In the genomic region with DNA sequence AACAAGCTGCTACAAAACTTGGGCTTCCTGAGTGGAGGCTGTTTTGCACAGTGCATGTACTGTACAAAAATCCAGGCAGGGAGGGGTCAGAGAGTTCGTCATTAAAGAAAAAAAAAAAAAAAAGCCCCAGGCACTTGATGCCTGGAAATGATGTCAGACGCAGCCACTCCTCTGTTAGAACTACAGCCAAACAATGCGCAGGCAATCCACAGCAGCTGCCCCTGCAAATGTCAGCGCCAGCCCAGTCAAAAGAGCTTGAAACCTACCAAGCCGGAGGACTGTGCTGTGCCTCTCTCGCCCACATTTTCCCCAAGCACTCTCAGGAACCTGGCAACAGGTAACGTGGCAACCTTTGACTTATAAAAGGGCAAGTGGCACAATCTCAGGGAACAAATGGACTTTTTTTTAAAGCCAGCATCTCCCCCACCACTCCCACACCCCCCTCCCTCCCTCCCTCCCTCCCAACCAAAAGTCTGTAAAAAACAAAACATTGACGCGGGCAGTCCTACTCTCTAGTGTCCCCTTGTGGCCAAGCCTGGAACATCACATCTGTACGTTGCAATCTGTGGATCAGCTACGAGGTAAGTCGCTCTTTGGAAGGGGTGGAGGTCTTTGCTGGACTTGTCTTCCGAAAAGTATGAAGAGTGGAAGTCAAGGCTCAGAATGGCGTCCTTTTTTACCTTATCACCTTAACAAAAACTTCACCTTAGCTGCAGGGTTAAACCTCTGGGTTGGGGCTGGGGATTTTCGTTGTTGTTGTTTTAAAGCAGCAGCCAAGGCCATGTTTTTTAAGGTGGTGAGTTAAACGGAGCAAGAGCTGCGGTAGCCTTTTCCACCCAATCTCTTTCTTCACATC, we compare ENCODE assay signal across 8 cellular contexts.
DNase-seq lines count a peak whose midpoint lies in the region; TF ChIP-seq lines count a peak whose summit lies in the region.

No MANE protein-coding gene starts in this region.

- H3K36me3 ChIP-seq in SK-N-MC (ENCODE audit: insufficient read depth, low read length) (no peaks in the 10 kb centered on the region), thymus (ENCODE audit: control insufficient read depth, insufficient read depth) (no peaks in the 10 kb centered on the region)

- peaks cover 59% of the 10 kb centered on the region for H3K4me1 Mint-ChIP-seq in HFFc6 (ENCODE audit: low read depth)
- peaks cover 62% of the 10 kb centered on the region for H3K4me1 Mint-ChIP-seq in activated naive CD4-positive, alpha-beta T cell treated with anti-CD3 and anti-CD28 coated beads, Interleukin-2, amount 50 U/mL, for 24 hours
- peaks cover 51% of the 10 kb centered on the region for H3K4me1 Mint-ChIP-seq in osteocyte (ENCODE audit: unreplicated experiment)

- peak; percentile 93 for DNase-seq in HFFc6
- peak; percentile 96 for DNase-seq in NAMALWA (ENCODE audit: low spot score)
- DNase-seq in SK-N-MC (ENCODE audit: low read depth, low spot score), result peak; percentile 91
- peak; percentile 94 for DNase-seq in glomerular visceral epithelial cell (ENCODE audit: extremely low spot score)
- peak; percentile 95 for DNase-seq in osteocyte (ENCODE audit: extremely low spot score, unreplicated experiment)

- H3K9me3 ChIP-seq in SK-N-MC (ENCODE audit: low read depth, low read length) (no peaks in the 10 kb centered on the region), thymus (ENCODE audit: control insufficient read depth) (no peaks in the 10 kb centered on the region)

- H3K4me1 ChIP-seq in thymus (ENCODE audit: control insufficient read depth, insufficient read depth, low read length), result peaks cover 35% of the 10 kb centered on the region

- H3K9me3 Mint-ChIP-seq in HFFc6 (no peaks in the 10 kb centered on the region), osteocyte (ENCODE audit: unreplicated experiment) (no peaks in the 10 kb centered on the region)
- no peaks in the 10 kb centered on the region for H3K9me3 Mint-ChIP-seq in activated naive CD4-positive, alpha-beta T cell treated with anti-CD3 and anti-CD28 coated beads, Interleukin-2, amount 50 U/mL, for 24 hours

- WGBS in thymus, result under 1% methylated on average over 17 of the region's 17 CpGs

- no peaks in the 10 kb centered on the region for H3K27me3 ChIP-seq in thymus (ENCODE audit: control insufficient read depth, insufficient read depth)

- no peaks in the 10 kb centered on the region for H3K36me3 Mint-ChIP-seq in HFFc6 (ENCODE audit: low read depth)
- H3K36me3 Mint-ChIP-seq in activated naive CD4-positive, alpha-beta T cell treated with anti-CD3 and anti-CD28 coated beads, Interleukin-2, amount 50 U/mL, for 24 hours, result peaks cover 4% of the 10 kb centered on the region
- H3K36me3 Mint-ChIP-seq in osteocyte (ENCODE audit: unreplicated experiment), result peaks cover 4% of the 10 kb centered on the region

- peak overlapping the region; percentile 79 for H3K4me3 ChIP-seq in SK-N-MC
- peak overlapping the region; percentile 61 for H3K4me3 ChIP-seq in thymus (ENCODE audit: low read length)

- peak overlapping the region; percentile 99 for H3K27ac Mint-ChIP-seq in HFFc6
- peak overlapping the region; percentile 98 for H3K27ac Mint-ChIP-seq in activated naive CD4-positive, alpha-beta T cell treated with anti-CD3 and anti-CD28 coated beads, Interleukin-2, amount 50 U/mL, for 24 hours
- H3K27ac Mint-ChIP-seq in osteocyte (ENCODE audit: unreplicated experiment), result peak overlapping the region; percentile 98

- H3K4me3 Mint-ChIP-seq in HFFc6 (peak overlapping the region; percentile 95), osteocyte (ENCODE audit: unreplicated experiment) (peak overlapping the region; percentile 74)
- H3K4me3 Mint-ChIP-seq in activated naive CD4-positive, alpha-beta T cell treated with anti-CD3 and anti-CD28 coated beads, Interleukin-2, amount 50 U/mL, for 24 hours, result peak overlapping the region; percentile 92

- H3K27ac ChIP-seq in SK-N-MC (peak overlapping the region; percentile 95), thymus (ENCODE audit: low read depth) (peak overlapping the region; percentile 100)

- no peaks in the 10 kb centered on the region for H3K27me3 Mint-ChIP-seq in HFFc6 (ENCODE audit: insufficient read depth)
- no peaks in the 10 kb centered on the region for H3K27me3 Mint-ChIP-seq in activated naive CD4-positive, alpha-beta T cell treated with anti-CD3 and anti-CD28 coated beads, Interleukin-2, amount 50 U/mL, for 24 hours
- H3K27me3 Mint-ChIP-seq in osteocyte (ENCODE audit: unreplicated experiment), result no peaks in the 10 kb centered on the region

- H3K9ac ChIP-seq in SK-N-MC (ENCODE audit: insufficient read length), result peak overlapping the region; percentile 82

- peak; percentile 92 for TF ChIP-seq CTCF in HFFc6 (IDR thresholded peaks at IDR 0.05)
- TF ChIP-seq CTCF in osteocyte (IDR thresholded peaks at IDR 0.05), result peak; percentile 79

- peak; percentile 30 for TF ChIP-seq POLR2A in GM10847 (IDR thresholded peaks at IDR 0.05; ENCODE audit: extremely low read depth, insufficient read length)

Comparison
In these comparisons a context has a peak if more than half of its experiments do, and no peak if none do; other contexts are left out.
1. Peak in every context shown above with its lines: DNase-seq, H3K4me3 ChIP-seq and H3K27ac ChIP-seq.